Comparison of ENCODE assay signal across 11 cellular contexts in the genomic region with DNA sequence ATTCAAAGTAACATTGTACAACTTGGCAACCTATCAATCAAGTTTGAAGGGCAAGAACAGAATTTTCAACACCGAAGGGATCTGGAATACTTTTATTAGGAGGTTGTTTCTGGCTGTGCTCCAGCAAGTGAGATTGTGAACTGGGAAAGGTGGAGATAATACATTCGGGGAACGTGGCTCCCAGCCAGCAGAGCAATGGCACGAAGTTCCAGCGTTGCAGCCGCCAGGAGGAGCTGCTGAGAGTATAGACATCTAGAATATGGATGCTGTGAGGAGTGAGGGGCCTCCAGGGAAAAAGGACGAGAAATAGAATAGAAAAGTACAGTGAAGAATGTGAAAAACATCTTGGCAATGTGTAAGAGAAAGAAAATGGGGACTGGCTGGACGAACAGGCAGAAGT.
DNase-seq lines count a peak whose midpoint lies in the region; ATAC-seq, FAIRE-seq and TF ChIP-seq lines count a peak whose summit lies in the region.
"Had no signal": no experiment of that assay in that cellular context is flagged by ENCODE, and none has a peak within 500 bp of the region (broad histone marks: within the 10 kb centered on the region; RNA-seq: fewer than 3 reads in every experiment).

No MANE protein-coding gene starts in this region.

- no peak overlapping the region for H3K4me3 Mint-ChIP-seq in mesothelial cell of epicardium

- peaks cover 12% of the 10 kb centered on the region for H3K4me1 Mint-ChIP-seq in mesothelial cell of epicardium

- in situ Hi-C loops in GM13976 (cut with MboI; ENCODE audit: low sequenced_read_pairs, unreplicated experiment) = no loop called here

- no peak overlapping the region for H3K27ac ChIP-seq in VCaP
- H3K27ac ChIP-seq: tibial artery had no signal

- no peak for FAIRE-seq in frontal cortex (lab: Jason Lieb, UNC)

- H3K27me3 Mint-ChIP-seq in mesothelial cell of epicardium (ENCODE audit: low read depth) = peaks cover 37% of the 10 kb centered on the region

- no peak for ATAC-seq in GM21825 (IDR thresholded peaks at IDR 0.05; ENCODE audit: unreplicated experiment)

- no peaks in the 10 kb centered on the region for H3K9me3 Mint-ChIP-seq in mesothelial cell of epicardium

- TF ChIP-seq CTCF in VCaP (conservative IDR thresholded peaks at IDR 0.05) = peak; percentile 65
- TF ChIP-seq CTCF in mesothelial cell of epicardium (IDR thresholded peaks at IDR 0.05; ENCODE audit: unreplicated experiment) = peak; percentile 60
- no peak for TF ChIP-seq CTCF in GM13976 (IDR thresholded peaks at IDR 0.05; ENCODE audit: borderline replicate concordance, control extremely low read depth, extremely low read depth, insufficient read depth, missing control alignments)

- no peaks in the 10 kb centered on the region for H3K36me3 Mint-ChIP-seq in mesothelial cell of epicardium

- H3K27ac Mint-ChIP-seq in mesothelial cell of epicardium = peak overlapping the region; percentile 3

- DNase-seq in NCI-H1092 treated with DMSO at 0.1 percent for 48 hours (lab: John Stamatoyannopoulos, UW) = peak; percentile 6
- DNase-seq in NCI-H1092 (lab: John Stamatoyannopoulos, UW) = no peak
- peak; percentile 57 for DNase-seq in HT-29 (ENCODE audit: low spot score)
- peak; percentile 71 to 86 for DNase-seq in mesothelial cell of epicardium (ENCODE audit: low spot score in 2 of 2, unreplicated experiment in 2 of 2)
- DNase-seq in frontal cortex (ENCODE audit: low spot score in 2 of 2) = no peak
- DNase-seq in GM13976 (ENCODE audit: low spot score) = no peak
- DNase-seq: Kasumi-1, T-helper 1 cell, tibial artery had no signal

Comparison
In these comparisons a context has a peak if more than half of its experiments do, and no peak if none do; other contexts are left out.
1. DNase-seq: peak in NCI-H1092 treated with DMSO at 0.1 percent for 48 hours (single experiment), HT-29 (single experiment) and mesothelial cell of epicardium (2 of 2); none in NCI-H1092 (single experiment), frontal cortex (0 of 2) and GM13976 (single experiment).